Comparison of ENCODE assay signal across 1 cellular context in genomic region chr7:75896803-75897327, GRCh38.
TF ChIP-seq lines count a peak whose summit lies in the region.

No MANE protein-coding gene starts in this region.

TF ChIP-seq in HepG2, 621 proteins besides CTCF, POLR2A, EP300 and RAD21 (continued from another document and continues in another):
- TF ChIP-seq SNAPC5 (CRISPR knock-in tag; IDR thresholded peaks at IDR 0.05; ENCODE audit: borderline replicate concordance): no peak
- no peak for TF ChIP-seq ZBTB21 (CRISPR knock-in tag; IDR thresholded peaks at IDR 0.05)
- TF ChIP-seq CBFB (CRISPR knock-in tag; IDR thresholded peaks at IDR 0.05): no peak
- no peak for TF ChIP-seq MYC (CRISPR knock-in tag; IDR thresholded peaks at IDR 0.05; ENCODE audit: borderline replicate concordance)
- no peak for TF ChIP-seq FOXM1 (CRISPR knock-in tag; IDR thresholded peaks at IDR 0.05)
- TF ChIP-seq RARA (CRISPR knock-in tag; IDR thresholded peaks at IDR 0.05): peak; percentile 59
- TF ChIP-seq KLF11 (CRISPR knock-in tag; IDR thresholded peaks at IDR 0.05): no peak
- no peak for TF ChIP-seq ZNF143 (CRISPR knock-in tag; IDR thresholded peaks at IDR 0.05)
- no peak for TF ChIP-seq MIER2 (CRISPR knock-in tag; IDR thresholded peaks at IDR 0.05)
- no peak for TF ChIP-seq ZNF10 (CRISPR knock-in tag; IDR thresholded peaks at IDR 0.05; ENCODE audit: borderline replicate concordance, low read depth)
- TF ChIP-seq JUND (CRISPR knock-in tag; IDR thresholded peaks at IDR 0.05): no peak
- no peak for TF ChIP-seq ZNF329 (CRISPR knock-in tag; IDR thresholded peaks at IDR 0.05; ENCODE audit: low read depth)
- no peak for TF ChIP-seq NFKB2 (CRISPR knock-in tag; IDR thresholded peaks at IDR 0.05; ENCODE audit: borderline replicate concordance)
- TF ChIP-seq ZFAT (CRISPR knock-in tag; conservative IDR thresholded peaks at IDR 0.05): no peak
- TF ChIP-seq ZBTB40 (IDR thresholded peaks at IDR 0.05): no peak
- TF ChIP-seq ZBTB40 (CRISPR knock-in tag; IDR thresholded peaks at IDR 0.05): no peak; the same call in 1 of the 2 replicates
- peak; percentile 79 for TF ChIP-seq PAXIP1 (CRISPR knock-in tag; conservative IDR thresholded peaks at IDR 0.05)
- TF ChIP-seq GATA4 (IDR thresholded peaks at IDR 0.05; ENCODE audit: borderline replicate concordance, low read depth): no peak
- TF ChIP-seq ZFP62 (CRISPR knock-in tag; IDR thresholded peaks at IDR 0.05): no peak
- no peak for TF ChIP-seq BRF2 (CRISPR knock-in tag; IDR thresholded peaks at IDR 0.05)
- TF ChIP-seq ZNF775 (CRISPR knock-in tag; IDR thresholded peaks at IDR 0.05; ENCODE audit: borderline replicate concordance): no peak
- TF ChIP-seq MAZ (IDR thresholded peaks at IDR 0.05; ENCODE audit: borderline replicate concordance, low read depth, low read length): no peak
- 0 out of 2 replicates have a peak, but pooled peaks have one; percentile 22 for TF ChIP-seq MAZ (CRISPR knock-in tag; IDR thresholded peaks at IDR 0.05; ENCODE audit: low read depth)
- TF ChIP-seq IKZF5 (CRISPR knock-in tag; IDR thresholded peaks at IDR 0.05): no peak
- peak; percentile 75; the same call in 1 of the 2 replicates for TF ChIP-seq ZNF546 (CRISPR knock-in tag; conservative IDR thresholded peaks at IDR 0.05)
- no peak for TF ChIP-seq U2AF1 (optimal IDR thresholded peaks at IDR 0.05; ENCODE audit: low read depth, low read length)
- TF ChIP-seq RBM39 (IDR thresholded peaks at IDR 0.05; ENCODE audit: low read depth, low read length, poor library complexity, severe bottlenecking): no peak
- peak; percentile 68; the same call in 1 of the 2 replicates for TF ChIP-seq ZNF619 (CRISPR knock-in tag; IDR thresholded peaks at IDR 0.05)
- no peak for TF ChIP-seq RFX5 (IDR thresholded peaks at IDR 0.05; ENCODE audit: low read depth, low read length)
- no peak for TF ChIP-seq SALL2 (CRISPR knock-in tag; IDR thresholded peaks at IDR 0.05)
- TF ChIP-seq SIN3A (IDR thresholded peaks at IDR 0.05; ENCODE audit: borderline replicate concordance, low read depth, low read length): no peak
- peak; percentile 60; the same call in 1 of the 2 replicates for TF ChIP-seq ZNF740 (CRISPR knock-in tag; IDR thresholded peaks at IDR 0.05)
- TF ChIP-seq NAIF1 (CRISPR knock-in tag; IDR thresholded peaks at IDR 0.05; ENCODE audit: borderline replicate concordance): no peak
- TF ChIP-seq SALL1 (CRISPR knock-in tag; IDR thresholded peaks at IDR 0.05): peak; percentile 74
- TF ChIP-seq ARNT2 (CRISPR knock-in tag; IDR thresholded peaks at IDR 0.05; ENCODE audit: low read depth): 0 out of 2 replicates have a peak, but pooled peaks have one; percentile 52
- TF ChIP-seq FLYWCH1 (CRISPR knock-in tag; IDR thresholded peaks at IDR 0.05): no peak
- no peak for TF ChIP-seq TBL1XR1 (IDR thresholded peaks at IDR 0.05; ENCODE audit: borderline replicate concordance, low read length, partially characterized antibody)
- no peak; the same call in 1 of the 2 replicates for TF ChIP-seq ELF1 (CRISPR knock-in tag; IDR thresholded peaks at IDR 0.05)
- TF ChIP-seq NR2F1 (CRISPR knock-in tag; IDR thresholded peaks at IDR 0.05): 0 out of 4 replicates have a peak, but pooled peaks of 1 of the 2 experiments have one; percentile 28
- no peak for TF ChIP-seq ZNF644 (CRISPR knock-in tag; IDR thresholded peaks at IDR 0.05; ENCODE audit: low read depth)
- 0 out of 2 replicates have a peak, but pooled peaks have one; percentile 9 for TF ChIP-seq MIXL1 (CRISPR knock-in tag; IDR thresholded peaks at IDR 0.05)
- TF ChIP-seq ZNF136 (CRISPR knock-in tag; IDR thresholded peaks at IDR 0.05; ENCODE audit: low read depth): no peak
- TF ChIP-seq CHCHD3 (CRISPR knock-in tag; IDR thresholded peaks at IDR 0.05): peak; percentile 63; the same call in 1 of the 2 replicates
- TF ChIP-seq ZBTB44 (CRISPR knock-in tag; IDR thresholded peaks at IDR 0.05): no peak
- peak; percentile 92 for TF ChIP-seq PATZ1 (CRISPR knock-in tag; IDR thresholded peaks at IDR 0.05)
- TF ChIP-seq ZEB1 (IDR thresholded peaks at IDR 0.05; ENCODE audit: insufficient replicate concordance, low read depth): no peak
- peak; percentile 38; the same call in 1 of the 2 replicates for TF ChIP-seq MTA1 (CRISPR knock-in tag; IDR thresholded peaks at IDR 0.05; ENCODE audit: borderline replicate concordance)
- TF ChIP-seq ZNF557 (CRISPR knock-in tag; IDR thresholded peaks at IDR 0.05): no peak
- no peak for TF ChIP-seq ZNF572 (CRISPR knock-in tag; IDR thresholded peaks at IDR 0.05)
- 0 out of 2 replicates have a peak, but pooled peaks have one; percentile 29 for TF ChIP-seq DMAP1 (CRISPR knock-in tag; IDR thresholded peaks at IDR 0.05)
- no peak for TF ChIP-seq ZNF615 (CRISPR knock-in tag; IDR thresholded peaks at IDR 0.05; ENCODE audit: borderline replicate concordance)
